9 cellular contexts compared by ENCODE assay signal in the genomic region with DNA sequence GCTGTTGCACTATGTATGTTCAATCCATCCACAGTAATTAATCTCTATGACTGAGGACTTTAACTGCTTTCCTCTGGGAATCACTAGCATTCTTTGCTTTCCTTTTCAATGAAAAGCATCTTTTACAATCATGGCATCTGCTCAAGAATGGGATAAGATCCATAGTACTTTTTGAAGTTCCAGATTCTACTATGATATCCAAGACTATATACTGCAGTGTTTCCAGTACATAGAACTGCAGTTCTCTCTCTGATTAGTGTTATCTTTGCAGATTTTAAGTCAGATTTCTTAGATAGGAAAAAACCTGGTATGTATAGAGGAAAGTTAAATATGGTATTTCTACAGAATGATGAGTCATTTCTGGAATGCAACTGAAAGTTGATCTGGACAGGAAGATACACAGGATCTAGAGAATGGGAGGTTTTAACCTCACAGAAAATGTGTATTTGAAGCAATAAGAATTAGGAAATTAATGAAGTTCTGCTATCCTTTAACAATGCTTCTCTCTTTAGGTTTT.
DNase-seq lines count a peak whose midpoint lies in the region; ATAC-seq and TF ChIP-seq lines count a peak whose summit lies in the region.
"Had no signal": no experiment of that assay in that cellular context is flagged by ENCODE, and none has a peak within 500 bp of the region (broad histone marks: within the 10 kb centered on the region; RNA-seq: fewer than 3 reads in every experiment).

No MANE protein-coding gene starts in this region.

- BruUV-seq in OCI-LY7 (replicated peaks; lab: Mats Ljungman, UMichigan): no TSS peak

- H3K27ac ChIP-seq in GM23248 (no peak overlapping the region), OCI-LY7 (ENCODE audit: low read depth, low read length, poor library complexity, severe bottlenecking) (no peak overlapping the region)
- H3K27ac ChIP-seq: heart left ventricle had no signal

- DNase-seq in GM23248 (peak; percentile 2), foreskin melanocyte (peak; percentile 37), activated gamma-delta T cell (lab: John Stamatoyannopoulos, UW) (no peak), NCI-H1092 treated with DMSO at 0.1 percent for 48 hours (lab: John Stamatoyannopoulos, UW) (no peak), OCI-LY7 (ENCODE audit: low spot score) (no peak), mesenteric fat pad (ENCODE audit: low spot score) (no peak)
- DNase-seq: heart left ventricle had no signal

- no peak overlapping the region for H2AFZ ChIP-seq in GM23248
- no peak overlapping the region for H2AFZ ChIP-seq in OCI-LY7 (ENCODE audit: low read length)

- ATAC-seq in GM18511 (IDR thresholded peaks at IDR 0.05; ENCODE audit: unreplicated experiment) (peak; percentile 96), HG03571 (IDR thresholded peaks at IDR 0.05; ENCODE audit: unreplicated experiment) (peak; percentile 90)
- ATAC-seq: heart left ventricle had no signal

- H3K4me2 ChIP-seq in GM23248 (ENCODE audit: unreplicated experiment): no peak overlapping the region
- H3K4me2 ChIP-seq in OCI-LY7 (ENCODE audit: low read length): no peak overlapping the region

- H4K20me1 ChIP-seq in GM23248 (ENCODE audit: insufficient read depth): no peaks in the 10 kb centered on the region; the same call in 1 of the 2 replicates
- no peaks in the 10 kb centered on the region for H4K20me1 ChIP-seq in OCI-LY7 (ENCODE audit: insufficient read depth, low read length)

- no peak overlapping the region for H3K9ac ChIP-seq in GM23248

- H3K27me3 ChIP-seq in GM23248 (replicated peaks; ENCODE audit: insufficient read depth): no peaks in the 10 kb centered on the region
- H3K27me3 ChIP-seq: heart left ventricle had no signal

- H3K36me3 ChIP-seq in GM23248 (ENCODE audit: low read depth) (no peaks in the 10 kb centered on the region), OCI-LY7 (ENCODE audit: insufficient read depth, low read length) (no peaks in the 10 kb centered on the region)
- H3K36me3 ChIP-seq: heart left ventricle had no signal

- intact Hi-C loops in OCI-LY7 (cut with micrococcal nuclease; ENCODE audit: unreplicated experiment): no loop called here

- POLR2A ChIA-PET in OCI-LY7 (lab: Charles Lee): no interaction called here

- no peak for TF ChIP-seq CTCF in OCI-LY7 (conservative IDR thresholded peaks at IDR 0.05; ENCODE audit: low read length)

- in situ Hi-C loops in GM23248 (cut with MboI): no loop called here

- H3K9me3 ChIP-seq in GM23248 (ENCODE audit: low read depth): no peaks in the 10 kb centered on the region
- H3K9me3 ChIP-seq in OCI-LY7 (ENCODE audit: low read length): no peaks in the 10 kb centered on the region

- no peaks in the 10 kb centered on the region for H3K9me2 ChIP-seq in GM23248 (ENCODE audit: insufficient read depth)
- no peaks in the 10 kb centered on the region for H3K9me2 ChIP-seq in OCI-LY7 (ENCODE audit: insufficient read depth, low read length)

- H3K4me1 ChIP-seq in GM23248 (ENCODE audit: insufficient read depth) (no peaks in the 10 kb centered on the region), OCI-LY7 (ENCODE audit: insufficient read depth, low read length, poor library complexity, severe bottlenecking) (no peaks in the 10 kb centered on the region)

- H3K79me2 ChIP-seq in GM23248 (ENCODE audit: insufficient read depth) (no peaks in the 10 kb centered on the region), OCI-LY7 (ENCODE audit: insufficient read depth, low read depth, low read length) (no peaks in the 10 kb centered on the region)

- H3K4me3 ChIP-seq in GM23248: no peak overlapping the region
- H3K4me3 ChIP-seq in OCI-LY7 (ENCODE audit: low read depth, low read length, poor library complexity, severe bottlenecking): no peak overlapping the region
- H3K4me3 ChIP-seq: heart left ventricle had no signal

- CTCF ChIA-PET in OCI-LY7 (lab: Charles Lee; ENCODE audit: unreplicated experiment): no interaction called here

- H3F3A ChIP-seq in GM23248 (ENCODE audit: insufficient read depth): no peaks in the 10 kb centered on the region

Comparison
In these comparisons a context has a peak if more than half of its experiments do, and no peak if none do; other contexts are left out.
1. DNase-seq: peak in GM23248 (single experiment) and foreskin melanocyte (single experiment); none in activated gamma-delta T cell (single experiment), NCI-H1092 treated with DMSO at 0.1 percent for 48 hours (single experiment), OCI-LY7 (single experiment) and mesenteric fat pad (single experiment).